In genomic region chr4:13597604-13598003, GRCh38 we compare ENCODE assay signal across 30 cellular contexts. TPM values are rescaled to one million over a fixed set of nuclear protein-coding genes. Genes with fewer than 3 reads are reported as not detected.
A peak's percentile ranks its signal among the peaks of the same experiment; 100 is the strongest.
DNase-seq lines count a peak whose midpoint lies in the region; ATAC-seq and TF ChIP-seq lines count a peak whose summit lies in the region.
"Had no signal": no experiment of that assay in that cellular context is flagged by ENCODE, and none has a peak within 500 bp of the region (broad histone marks: within the 10 kb centered on the region; RNA-seq: fewer than 3 reads in every experiment).

No MANE protein-coding gene starts in this region.

- no peak overlapping the region for H3K14ac ChIP-seq in mesenchymal stem cell (ENCODE audit: low read length in 2 of 2)

- no peak overlapping the region for H3K4ac ChIP-seq in mesenchymal stem cell (ENCODE audit: low read depth in 1 of 2, low read length in 2 of 2)

- H3K4me2 ChIP-seq in mesenchymal stem cell (ENCODE audit: low read length, poor library complexity, severe bottlenecking): no peak overlapping the region

- H3K4me1 ChIP-seq in mesenchymal stem cell (ENCODE audit: control insufficient read depth, insufficient read depth, low read depth, low read length) (peaks cover 9% of the 10 kb centered on the region), ovary (ENCODE audit: insufficient read depth) (no peaks in the 10 kb centered on the region)
- H3K4me1 ChIP-seq: left ventricle myocardium inferior had no signal

- no peak overlapping the region for H3K4me3 Mint-ChIP-seq in glutamatergic neuron (ENCODE audit: unreplicated experiment)
- H3K4me3 Mint-ChIP-seq: activated CD4-positive, alpha-beta T cell treated with anti-CD3 and anti-CD28 coated beads, Interleukin-2, amount 10 ng/mL, durations not matched to agents 7 days and 5 days; CD8-positive, alpha-beta memory T cell; endodermal cell; mesothelial cell of epicardium; naive thymus-derived CD4-positive, alpha-beta T cell had no signal

- H3K9ac ChIP-seq in mesenchymal stem cell (ENCODE audit: low read length): peak overlapping the region; percentile 8

- no peak overlapping the region for H2BK12ac ChIP-seq in mesenchymal stem cell (ENCODE audit: low read length in 2 of 2)

- peaks cover 9% of the 10 kb centered on the region for H3K79me1 ChIP-seq in mesenchymal stem cell (replicated peaks; ENCODE audit: low read length, poor library complexity, severe bottlenecking)

- no peak overlapping the region for H4K91ac ChIP-seq in mesenchymal stem cell (ENCODE audit: low read length)

- H3K36me3 Mint-ChIP-seq in glutamatergic neuron (ENCODE audit: unreplicated experiment): peaks cover 13% of the 10 kb centered on the region

- H3K4me3 ChIP-seq in epithelial cell of esophagus (ENCODE audit: low read length) (no peak overlapping the region), mesenchymal stem cell (ENCODE audit: insufficient read depth in 1 of 2, low read depth in 1 of 2, low read length in 2 of 2) (no peak overlapping the region), ovary (no peak overlapping the region)
- H3K4me3 ChIP-seq: heart right ventricle, left ventricle myocardium inferior had no signal

- H3K18ac ChIP-seq in mesenchymal stem cell (ENCODE audit: low read depth in 1 of 2, low read length in 2 of 2): no peak overlapping the region

- H3K4me1 Mint-ChIP-seq in glutamatergic neuron (ENCODE audit: low read depth, unreplicated experiment): peaks cover 4% of the 10 kb centered on the region
- H3K4me1 Mint-ChIP-seq: mesothelial cell of epicardium had no signal

- no peaks in the 10 kb centered on the region for H3K9me3 Mint-ChIP-seq in glutamatergic neuron (ENCODE audit: unreplicated experiment)
- H3K9me3 Mint-ChIP-seq: activated CD4-positive, alpha-beta T cell treated with anti-CD3 and anti-CD28 coated beads, Interleukin-2, amount 10 ng/mL, durations not matched to agents 7 days and 5 days; CD8-positive, alpha-beta memory T cell; endodermal cell; mesothelial cell of epicardium had no signal

- H3K27me3 Mint-ChIP-seq in glutamatergic neuron (ENCODE audit: unreplicated experiment): no peaks in the 10 kb centered on the region
- H3K27me3 Mint-ChIP-seq: activated CD4-positive, alpha-beta T cell treated with anti-CD3 and anti-CD28 coated beads, Interleukin-2, amount 10 ng/mL, durations not matched to agents 7 days and 5 days; CD8-positive, alpha-beta memory T cell; naive thymus-derived CD4-positive, alpha-beta T cell had no signal

- intact Hi-C loops in ovary (cut with DNase I): no loop called here

- no peak for ATAC-seq in GM18861 (IDR thresholded peaks at IDR 0.05; ENCODE audit: unreplicated experiment)
- ATAC-seq: heart right ventricle; naive thymus-derived CD4-positive, alpha-beta T cell; right cardiac atrium; SK-N-SH treated with all-trans-retinoic acid at 6 μM for 48 hours had no signal

- no peak overlapping the region for H4K8ac ChIP-seq in mesenchymal stem cell (ENCODE audit: low read length)

- H3K27ac ChIP-seq in mesenchymal stem cell (ENCODE audit: low read length, poor library complexity, severe bottlenecking): peak overlapping the region; percentile 46
- H3K27ac ChIP-seq in ovary: no peak overlapping the region
- H3K27ac ChIP-seq: heart right ventricle, left ventricle myocardium inferior, WERI-Rb-1 had no signal

- peak; percentile 17 for DNase-seq in AG20443 (ENCODE audit: low spot score)
- DNase-seq in LHCN-M2 (ENCODE audit: low read depth): peak; percentile 27
- peak; percentile 6 for DNase-seq in epithelial cell of esophagus (ENCODE audit: low read depth)
- DNase-seq in mesenchymal stem cell: no peak
- DNase-seq in glutamatergic neuron: no peak
- no peak for DNase-seq in ovary
- no peak for DNase-seq in nucleus accumbens (lab: John Stamatoyannopoulos, UW)
- DNase-seq: activated CD4-positive, alpha-beta T cell treated with anti-CD3 and anti-CD28 coated beads, Interleukin-2, amount 10 ng/mL, durations not matched to agents 7 days and 5 days; activated naive CD4-positive, alpha-beta T cell treated with Interleukin-2 at 50 U/mL for 16 hours; activated T-cell treated with anti-CD3 and anti-CD28 coated beads, Interleukin-2, amount 50 U/mL, for 48 hours; AML-193; amygdala; CD8-positive, alpha-beta memory T cell; cortex of kidney; DMS79 treated with DMSO at 0.1 percent for 48 hours; endodermal cell; H7; heart right ventricle; left ventricle myocardium inferior; naive thymus-derived CD4-positive, alpha-beta T cell; NCI-H187; NCI-H748 treated with DMSO at 0.1 percent for 48 hours; right cardiac atrium; stimulated activated CD4-positive, alpha-beta T cell treated with anti-CD3 and anti-CD28 coated beads, Interleukin-4, amount 100 ng/mL, for 4 hours; stimulated activated naive CD4-positive, alpha-beta T cell treated with Interleukin-2 at 50 U/mL for 16 hours; WERI-Rb-1 had no signal

- H2BK5ac ChIP-seq in mesenchymal stem cell (ENCODE audit: low read depth, low read length, poor library complexity, severe bottlenecking): no peak overlapping the region

- H2BK120ac ChIP-seq in mesenchymal stem cell (ENCODE audit: low read depth, low read length): no peak overlapping the region

- TF ChIP-seq CTCF in epithelial cell of esophagus (IDR thresholded peaks at IDR 0.05; ENCODE audit: insufficient read depth, low read depth, low read length, missing control alignments): no peak
- TF ChIP-seq CTCF in glutamatergic neuron (IDR thresholded peaks at IDR 0.05; ENCODE audit: partially characterized antibody, unreplicated experiment): no peak
- TF ChIP-seq CTCF in ovary (IDR thresholded peaks at IDR 0.05): no peak

- H3K36me3 ChIP-seq in mesenchymal stem cell (ENCODE audit: control insufficient read depth in 1 of 2, insufficient read depth in 2 of 2, low read depth in 1 of 2, low read length in 2 of 2) (peaks cover 31 to 85% of the 10 kb centered on the region in 2 experiments), ovary (no peaks in the 10 kb centered on the region)

- H2AFZ ChIP-seq in mesenchymal stem cell (ENCODE audit: low read depth, low read length): no peak overlapping the region

- H3K27me3 ChIP-seq in mesenchymal stem cell (ENCODE audit: control insufficient read depth in 1 of 2, insufficient read depth in 1 of 2, low read length in 2 of 2): no peaks in the 10 kb centered on the region
- H3K27me3 ChIP-seq in ovary: no peaks in the 10 kb centered on the region
- H3K27me3 ChIP-seq: heart right ventricle had no signal

- H2AK5ac ChIP-seq in mesenchymal stem cell (ENCODE audit: low read length, severe bottlenecking): no peak overlapping the region

- TF ChIP-seq EP300 in ovary (IDR thresholded peaks at IDR 0.05): no peak

- H3K27ac Mint-ChIP-seq in glutamatergic neuron (ENCODE audit: unreplicated experiment): no peak overlapping the region
- H3K27ac Mint-ChIP-seq: activated CD4-positive, alpha-beta T cell treated with anti-CD3 and anti-CD28 coated beads, Interleukin-2, amount 10 ng/mL, durations not matched to agents 7 days and 5 days; endodermal cell; mesothelial cell of epicardium had no signal

- H3K9me3 ChIP-seq in mesenchymal stem cell (ENCODE audit: control insufficient read depth, low read length) (no peaks in the 10 kb centered on the region), ovary (no peaks in the 10 kb centered on the region)
- H3K9me3 ChIP-seq: heart right ventricle, left ventricle myocardium inferior had no signal

- no peak overlapping the region for H2BK15ac ChIP-seq in mesenchymal stem cell (ENCODE audit: low read depth, poor library complexity, severe bottlenecking)

- H3K23ac ChIP-seq in mesenchymal stem cell (ENCODE audit: low read length in 2 of 2): no peak overlapping the region

- TF ChIP-seq POLR2A in ovary (IDR thresholded peaks at IDR 0.05): no peak

RNA-seq across cellular contexts. Expression of gene BOD1L1, which starts 29.9 kb away (rescaled TPM):
- 22.8 and 29.6 TPM in 2 replicates for total RNA-seq in LHCN-M2 (2014; rRNA removed)
- 7.5 TPM for polyA plus RNA-seq in LHCN-M2 (2012)
- 17.5 TPM for polyA plus RNA-seq in mesenchymal stem cell (2013, experiment 1 of 2)
- 15.9 TPM for polyA plus RNA-seq in mesenchymal stem cell (2013, experiment 2 of 2)
- total RNA-seq in glutamatergic neuron (ENCODE audit: unreplicated experiment): 57.3 TPM
- total RNA-seq in ovary: 10 to 100 TPM; 32.5 to 41.6 (median 39.1) TPM
- polyA plus RNA-seq in ovary: 10 to 100 TPM; 21.2 to 31.9 TPM

RNA-seq across cellular contexts. Expression of gene NKX3-2, which starts 53.3 kb away (rescaled TPM):
- 1.7 and 3.0 TPM in 2 replicates for total RNA-seq in LHCN-M2 (2014; rRNA removed)
- polyA plus RNA-seq in LHCN-M2 (2012): 0.39 TPM
- polyA plus RNA-seq in mesenchymal stem cell (2013, experiment 1 of 2): 11.5 TPM
- polyA plus RNA-seq in mesenchymal stem cell (2013, experiment 2 of 2): 11.2 TPM
- 0.25 TPM for total RNA-seq in glutamatergic neuron (ENCODE audit: unreplicated experiment)
- 1 to 10 TPM in 1 of 7 donors, under 1 TPM in 5, not detected in 1; 0.10 to 1.4 (median 0.49) TPM for total RNA-seq in ovary
- under 1 TPM; 0.10 to 0.21 TPM for polyA plus RNA-seq in ovary
- total RNA-seq: activated CD4-positive, alpha-beta T cell treated with anti-CD3 and anti-CD28 coated beads, Interleukin-2, amount 10 ng/mL, durations not matched to agents 7 days and 5 days; CD8-positive, alpha-beta memory T cell; heart right ventricle; left ventricle myocardium inferior; naive thymus-derived CD4-positive, alpha-beta T cell; T-helper 2 cell treated with Interferon-gamma antibody and Interleukin-4, amounts not matched to agents 100 ng/mL and 5 ng/mL, for 36 hours had no signal
- polyA plus RNA-seq: CD8-positive, alpha-beta memory T cell; heart right ventricle; naive thymus-derived CD4-positive, alpha-beta T cell had no signal

Comparison
In these comparisons a context has a peak if more than half of its experiments do, and no peak if none do; other contexts are left out.
1. DNase-seq: peak in AG20443 (single experiment), LHCN-M2 (single experiment) and epithelial cell of esophagus (single experiment); none in mesenchymal stem cell (single experiment), glutamatergic neuron (single experiment), ovary (0 of 5) and nucleus accumbens (0 of 56).